In genomic region chr9:109100543-109101201, GRCh38 we compare ENCODE assay signal across 12 cellular contexts. TPM values are rescaled to one million over a fixed set of nuclear protein-coding genes. Genes with fewer than 3 reads are reported as not detected.
DNase-seq lines count a peak whose midpoint lies in the region; ATAC-seq and TF ChIP-seq lines count a peak whose summit lies in the region.
"Had no signal": no experiment of that assay in that cellular context is flagged by ENCODE, and none has a peak within 500 bp of the region (broad histone marks: within the 10 kb centered on the region; RNA-seq: fewer than 3 reads in every experiment).

No MANE protein-coding gene starts in this region.

- H3K36me3 ChIP-seq in GM23248 (ENCODE audit: low read depth) = no peaks in the 10 kb centered on the region

- in situ Hi-C loops in GM23248 (cut with MboI) = no loop called here

- peak; percentile 50 for ATAC-seq in GM19438 (IDR thresholded peaks at IDR 0.05; ENCODE audit: low read depth, unreplicated experiment)
- peak; percentile 16 to 31 for ATAC-seq in activated naive CD4-positive, alpha-beta T cell treated with anti-CD3 and anti-CD28 coated beads, Interleukin-2, amount 50 U/mL, for 72 hours
- ATAC-seq: SK-N-SH treated with all-trans-retinoic acid at 6 μM for 48 hours had no signal

- H3K27ac Mint-ChIP-seq in activated naive CD4-positive, alpha-beta T cell treated with anti-CD3 and anti-CD28 coated beads, Interleukin-2, amount 50 U/mL, for 72 hours = peak overlapping the region; percentile 74 to 96
- H3K27ac Mint-ChIP-seq in nephron progenitor cell = peak overlapping the region; percentile 65

- H3K27me3 Mint-ChIP-seq in nephron progenitor cell (ENCODE audit: low read depth, poor library complexity) = no peaks in the 10 kb centered on the region

- H3K4me3 ChIP-seq in GM23248 = no peak overlapping the region
- H3K4me3 ChIP-seq: HAP-1 had no signal

- peak overlapping the region; percentile 13; the same call in 1 of the 2 replicates for H3K27ac ChIP-seq in 22Rv1
- no peak overlapping the region for H3K27ac ChIP-seq in GM23248

- H3K4me3 Mint-ChIP-seq in nephron progenitor cell = no peak overlapping the region

- no peaks in the 10 kb centered on the region for H4K20me1 ChIP-seq in GM23248 (ENCODE audit: insufficient read depth)

- no peak overlapping the region for H2AFZ ChIP-seq in GM23248

- WGBS in GM23248 (ENCODE audit: low coverage in 1 of 2, low lambda C conversion rate in 2 of 2, missing lambda C conversion rate in 2 of 2), 2 experiments = 96 to 100% methylated on average over 3 of the region's 3 CpGs

- peaks cover 10 to 48% of the 10 kb centered on the region in 2 donors for H3K36me3 Mint-ChIP-seq in activated naive CD4-positive, alpha-beta T cell treated with anti-CD3 and anti-CD28 coated beads, Interleukin-2, amount 50 U/mL, for 72 hours
- H3K36me3 Mint-ChIP-seq in nephron progenitor cell (ENCODE audit: low read depth) = peaks cover 58% of the 10 kb centered on the region

- H3K9me3 Mint-ChIP-seq in activated naive CD4-positive, alpha-beta T cell treated with anti-CD3 and anti-CD28 coated beads, Interleukin-2, amount 50 U/mL, for 72 hours = peaks cover 0 to 14% of the 10 kb centered on the region in 2 donors
- peaks cover 29% of the 10 kb centered on the region for H3K9me3 Mint-ChIP-seq in nephron progenitor cell

- DNase-seq in activated naive CD4-positive, alpha-beta T cell treated with anti-CD3 and anti-CD28 coated beads, Interleukin-2, amount 50 U/mL, for 72 hours (ENCODE audit: low spot score in 2 of 2) = no peak
- DNase-seq in nephron progenitor cell (no peak), GM23248 (no peak), HCEC 1CT (no peak), RPMI8226 (no peak), posterior cingulate gyrus (no peak)
- DNase-seq: MM.1S, NCI-H69 had no signal

- H3K27me3 ChIP-seq in GM23248 (replicated peaks; ENCODE audit: insufficient read depth) = no peaks in the 10 kb centered on the region

- no peaks in the 10 kb centered on the region for H3K9me2 ChIP-seq in GM23248 (ENCODE audit: insufficient read depth)

- H3K9me3 ChIP-seq in GM23248 (ENCODE audit: low read depth) = no peaks in the 10 kb centered on the region
- H3K9me3 ChIP-seq: HAP-1 had no signal

- H3K4me1 Mint-ChIP-seq in nephron progenitor cell = peaks cover 61% of the 10 kb centered on the region

- H3K4me2 ChIP-seq in GM23248 (ENCODE audit: unreplicated experiment) = no peak overlapping the region

- TF ChIP-seq CTCF in 22Rv1 (IDR thresholded peaks at IDR 0.05) (no peak), nephron progenitor cell (IDR thresholded peaks at IDR 0.05) (no peak)

- intact Hi-C loops in posterior cingulate gyrus (cut with DNase I) = no loop called here

- no peak overlapping the region for H3K9ac ChIP-seq in GM23248

- H3K79me2 ChIP-seq in GM23248 (ENCODE audit: insufficient read depth) = peaks cover 92% of the 10 kb centered on the region

- peaks cover 39% of the 10 kb centered on the region for H3F3A ChIP-seq in GM23248 (ENCODE audit: insufficient read depth)

- H3K4me1 ChIP-seq in GM23248 (ENCODE audit: insufficient read depth) = peaks cover 32% of the 10 kb centered on the region

RNA-seq across cellular contexts. Expression of gene TMEM245, which starts 19.1 kb away (rescaled TPM):
- total RNA-seq in activated naive CD4-positive, alpha-beta T cell treated with anti-CD3 and anti-CD28 coated beads, Interleukin-2, amount 50 U/mL, for 72 hours = 10 to 100 TPM; 15.7 to 23.5 TPM
- 30.2 and 43.8 TPM in 2 replicates for total RNA-seq in GM23248 (2014; rRNA removed; shearing (Covaris generic))
- 20.7 and 20.8 TPM in 2 replicates for polyA plus RNA-seq in GM23248 (2016; fragmentation: Nextera tagmentation; extraction: Ambion mirVana)
